In the genomic region with DNA sequence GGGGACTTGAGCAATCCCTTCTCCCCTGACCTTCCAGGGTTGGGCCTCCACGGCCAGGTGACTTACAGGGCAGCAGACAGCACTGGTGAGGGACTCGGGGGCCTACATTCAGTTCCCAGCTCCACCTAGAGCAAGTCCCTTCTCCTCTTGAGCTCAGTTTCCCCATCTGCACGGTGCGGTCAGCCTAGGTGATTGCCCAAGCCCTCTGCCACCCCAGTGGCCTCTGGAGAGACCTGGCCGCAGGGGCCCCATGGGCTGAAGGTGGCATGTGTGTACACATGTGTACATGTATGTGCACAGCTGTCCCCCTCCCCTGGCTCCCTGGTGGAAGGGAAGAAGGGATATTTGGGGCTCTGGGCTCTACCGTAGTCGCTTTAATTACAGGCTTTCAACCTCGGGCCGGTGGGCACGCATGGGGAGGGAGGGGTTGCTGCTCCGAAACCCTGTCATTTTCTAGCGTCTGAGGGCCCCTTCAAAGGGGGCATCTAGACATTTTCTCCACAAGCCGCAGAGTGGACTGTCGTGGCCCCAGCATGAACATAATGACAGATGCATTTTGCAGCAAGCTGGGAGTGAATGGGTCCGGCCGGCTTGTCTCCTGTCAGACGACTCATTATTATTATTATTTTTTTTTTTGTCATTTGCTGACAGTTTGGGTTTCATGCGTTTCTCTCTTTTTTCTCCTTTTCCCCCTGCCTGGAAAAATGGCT, we compare ENCODE assay signal across 22 cellular contexts. TPM values are rescaled to one million over a fixed set of nuclear protein-coding genes. Genes with fewer than 3 reads are reported as not detected.
DNase-seq lines count a peak whose midpoint lies in the region; FAIRE-seq and TF ChIP-seq lines count a peak whose summit lies in the region.
"Had no signal": no experiment of that assay in that cellular context is flagged by ENCODE, and none has a peak within 500 bp of the region (broad histone marks: within the 10 kb centered on the region; RNA-seq: fewer than 3 reads in every experiment).

No MANE protein-coding gene starts in this region.

- peak; percentile 21 for DNase-seq in activated CD4-positive, CD25-positive, alpha-beta regulatory T cell treated with anti-CD3 and anti-CD28 coated beads, Interleukin-2, amount 50 U/mL, for 72 hours
- no peak for DNase-seq in activated CD4-positive, CD25-positive, alpha-beta regulatory T cell (lab: John Stamatoyannopoulos, UW)
- DNase-seq in H1 (ENCODE audit: low read depth in 1 of 2, low spot score in 2 of 2) (no peak), NCI-H1694 treated with DMSO at 0.1 percent for 48 hours (lab: John Stamatoyannopoulos, UW) (no peak), vagina (ENCODE audit: extremely low spot score in 2 of 2) (no peak), AG08395 (ENCODE audit: low spot score) (no peak)
- DNase-seq: 8988T; CD4-positive, CD25-positive, alpha-beta regulatory T cell; CD8-positive, alpha-beta memory T cell; COR-L47; DMS 273 treated with DMSO at 0.1 percent for 48 hours; DMS53; DND-41; EL; H7; HFFc6 had no signal

- WGBS in H1 (ENCODE audit: extremely low coverage in 1 of 2, insufficient coverage in 1 of 2, insufficient read length in 1 of 2, insufficient replicate concordance in 2 of 2, low coverage in 1 of 2, low lambda C conversion rate in 2 of 2, missing lambda C conversion rate in 1 of 2), 2 experiments = 80% methylated on average over 8 of the region's 18 CpGs; no CpG with 5 or more reads in 1 of the 2 experiments

- H3K4me2 ChIP-seq in H1 (ENCODE audit: insufficient read depth in 1 of 2, low read depth in 2 of 2, low read length in 2 of 2) (no peak overlapping the region), neural cell (ENCODE audit: low read length) (no peak overlapping the region)
- H3K4me2 ChIP-seq: GM23338 had no signal

- POLR2A ChIA-PET in H1 (lab: Charles Lee; ENCODE audit: partially characterized antibody) = interaction anchor here (0.8 to 1.3 kb wide), 5 partner anchors 13 to 178 kb away, joined by 3 read pairs; a partner anchor contains a TSS

- no peak for TF ChIP-seq POLR2A in H1 (IDR thresholded peaks at IDR 0.05; ENCODE audit: control extremely low read depth in 1 of 2, low read depth in 2 of 2, low read length in 2 of 2)
- no peak for TF ChIP-seq POLR2A in vagina (IDR thresholded peaks at IDR 0.05)

- H3K4me1 ChIP-seq in H1 (replicated peaks in 1 of 4; ENCODE audit: control insufficient read depth in 3 of 4, insufficient read depth in 4 of 4, low read length in 3 of 4) (no peaks in the 10 kb centered on the region), vagina (no peaks in the 10 kb centered on the region)

- TF ChIP-seq EP300 in H1 (IDR thresholded peaks at IDR 0.05; ENCODE audit: borderline replicate concordance in 1 of 2, low read depth in 2 of 2, low read length in 2 of 2) = no peak
- peak; percentile 8 for TF ChIP-seq EP300 in neural cell (conservative IDR thresholded peaks at IDR 0.05; ENCODE audit: poor library complexity, severe bottlenecking)

- peaks cover 7% of the 10 kb centered on the region for H3F3A ChIP-seq in neural cell (ENCODE audit: insufficient read depth, low read length, poor library complexity, severe bottlenecking)

- H3K79me1 ChIP-seq in H1 (ENCODE audit: low read depth, low read length) = no peaks in the 10 kb centered on the region; the same call in 1 of the 2 replicates

- no peak overlapping the region for H2BK120ac ChIP-seq in H1 (replicated peaks; ENCODE audit: low read depth, low read length)

- H3K9me2 ChIP-seq in neural cell (ENCODE audit: insufficient read depth, low read length) = no peaks in the 10 kb centered on the region

- no peak overlapping the region for H3K18ac ChIP-seq in H1 (ENCODE audit: extremely low read depth, low read length)

- no peak overlapping the region for H3K56ac ChIP-seq in H1 (replicated peaks; ENCODE audit: insufficient read length, low read depth, low read length)

- no peak overlapping the region for H4K91ac ChIP-seq in H1 (replicated peaks; ENCODE audit: insufficient read length, low read length)

- H3K9me3 ChIP-seq in H1 (ENCODE audit: insufficient read depth in 2 of 2, low read depth in 1 of 2, low read length in 1 of 2) = no peaks in the 10 kb centered on the region
- no peaks in the 10 kb centered on the region for H3K9me3 ChIP-seq in neural cell (ENCODE audit: low read length)
- H3K9me3 ChIP-seq in vagina = no peaks in the 10 kb centered on the region

- H2AK5ac ChIP-seq in H1 (ENCODE audit: low read depth, low read length) = no peak overlapping the region

- peak overlapping the region; percentile 72; the same call in 1 of the 2 replicates for H4K8ac ChIP-seq in H1 (ENCODE audit: extremely low read depth, insufficient read depth, low read length)

- no peak overlapping the region for H4K5ac ChIP-seq in H1 (ENCODE audit: insufficient read length, low read depth, low read length)

- H2BK5ac ChIP-seq in H1 (ENCODE audit: low read depth, low read length) = no peak overlapping the region; the same call in 1 of the 2 replicates

- H3K27me3 ChIP-seq in H1 (replicated peaks in 1 of 4; ENCODE audit: control insufficient read depth in 3 of 4, extremely low read depth in 1 of 4, insufficient read depth in 3 of 4, low read length in 3 of 4) (no peaks in the 10 kb centered on the region), neural cell (ENCODE audit: insufficient read depth, low read depth, low read length) (peaks cover under 1% of the 10 kb centered on the region), vagina (no peaks in the 10 kb centered on the region)

- intact Hi-C loops in vagina (cut with DNase I) = no loop called here

- CTCF ChIA-PET in H1 (lab: Charles Lee; ENCODE audit: partially characterized antibody) = interaction anchor here (0.7 to 1.8 kb wide), 6 partner anchors 14 to 213 kb away, joined by 3 to 5 read pairs (median 4); no protein-coding TSS in a partner anchor

- no peak overlapping the region for H3K4ac ChIP-seq in H1 (replicated peaks; ENCODE audit: insufficient read length, low read depth, low read length)

- no peaks in the 10 kb centered on the region for H4K20me1 ChIP-seq in H1 (replicated peaks in 1 of 2; ENCODE audit: control insufficient read depth in 1 of 2, insufficient read depth in 2 of 2, low read length in 2 of 2)
- no peaks in the 10 kb centered on the region for H4K20me1 ChIP-seq in neural cell (ENCODE audit: insufficient read depth)

- H3K23me2 ChIP-seq in H1 (ENCODE audit: low read depth, low read length) = no peaks in the 10 kb centered on the region

- TF ChIP-seq RAD21 in H1 (IDR thresholded peaks at IDR 0.05 in 1 of 2, conservative IDR thresholded peaks at IDR 0.05 in 1 of 2; ENCODE audit: low read depth in 2 of 2, low read length in 2 of 2) = no peak
- no peak for TF ChIP-seq RAD21 in neural cell (conservative IDR thresholded peaks at IDR 0.05)

- H2BK12ac ChIP-seq in H1 (ENCODE audit: low read depth, low read length) = no peak overlapping the region

- H3K4me3 ChIP-seq in H1 (ENCODE audit: extremely low read depth in 1 of 4, insufficient read depth in 2 of 4, low read depth in 3 of 4, low read length in 4 of 4) = no peak overlapping the region
- H3K4me3 ChIP-seq in neural cell (ENCODE audit: low read length) = no peak overlapping the region
- H3K4me3 ChIP-seq in vagina = no peak overlapping the region
- H3K4me3 ChIP-seq: BLaER1 treated with 17β-estradiol and CSF1 and Interleukin-3, amounts not matched to agents 10 nM and 100 nM; GM23338 had no signal

- H3K27ac ChIP-seq in H1 (ENCODE audit: low read depth, low read length) (no peak overlapping the region), neural cell (ENCODE audit: low read length) (no peak overlapping the region), vagina (no peak overlapping the region)
- H3K27ac ChIP-seq: HL-60 had no signal

- no peak overlapping the region for H2BK15ac ChIP-seq in H1 (ENCODE audit: low read length)

- H2AFZ ChIP-seq in H1 (ENCODE audit: low read length) = no peak overlapping the region
- no peak overlapping the region for H2AFZ ChIP-seq in neural cell (ENCODE audit: low read depth, low read length)
- H2AFZ ChIP-seq: GM23338 had no signal

- H3K23ac ChIP-seq in H1 (ENCODE audit: insufficient read length) = no peak overlapping the region

- no peaks in the 10 kb centered on the region for H3K79me2 ChIP-seq in H1 (ENCODE audit: control insufficient read depth in 1 of 2, insufficient read depth in 2 of 2, low read length in 2 of 2)
- H3K79me2 ChIP-seq in neural cell (replicated peaks; ENCODE audit: insufficient read depth, low read length) = no peaks in the 10 kb centered on the region

- no peak for FAIRE-seq in H1 (lab: Jason Lieb, UNC)
- FAIRE-seq: GM12891, GM18507 had no signal

- H3K9ac ChIP-seq in H1 (replicated peaks in 1 of 4; ENCODE audit: extremely low read depth in 1 of 4, low read depth in 3 of 4, low read length in 3 of 4) (no peak overlapping the region), neural cell (ENCODE audit: low read length) (no peak overlapping the region)
- H3K9ac ChIP-seq: BLaER1 treated with 17β-estradiol and CSF1 and Interleukin-3, amounts not matched to agents 10 nM and 100 nM had no signal

- H3K36me3 ChIP-seq in H1 (ENCODE audit: control insufficient read depth in 2 of 4, insufficient read depth in 4 of 4, low read length in 3 of 4) = peaks cover 0 to 39% (median 2%) of the 10 kb centered on the region in 4 experiments; a peak in 3 of 8 replicates
- H3K36me3 ChIP-seq in neural cell (ENCODE audit: insufficient read depth, low read length) = no peaks in the 10 kb centered on the region
- peaks cover 0 to 8% of the 10 kb centered on the region in 2 donors for H3K36me3 ChIP-seq in vagina

- TF ChIP-seq CTCF in H1 (IDR thresholded peaks at IDR 0.05; ENCODE audit: control extremely low read depth in 1 of 3, insufficient read depth in 1 of 3, low read depth in 1 of 3, low read length in 3 of 3) (no peak), neural cell (IDR thresholded peaks at IDR 0.05; ENCODE audit: poor library complexity, severe bottlenecking) (no peak), vagina (IDR thresholded peaks at IDR 0.05) (no peak)

- H3K14ac ChIP-seq in H1 (ENCODE audit: insufficient read length) = no peak overlapping the region

- H2BK20ac ChIP-seq in H1 (ENCODE audit: low read length) = no peak overlapping the region

TF ChIP-seq in H1, 55 proteins besides CTCF, POLR2A, EP300 and RAD21 (continues in another document):
- TF ChIP-seq ZNF274 (IDR thresholded peaks at IDR 0.05; ENCODE audit: borderline replicate concordance, extremely low read depth, low read length) = no peak

TF ChIP-seq in neural cell, 6 proteins besides CTCF, POLR2A, EP300 and RAD21 (continues in another document):
- TF ChIP-seq POLR2AphosphoS5 (IDR thresholded peaks at IDR 0.05) = peak; percentile 31
- no peak for TF ChIP-seq SMC3 (conservative IDR thresholded peaks at IDR 0.05; ENCODE audit: poor library complexity)

RNA-seq across cellular contexts. Expression of a gene that starts 44.0 kb away (rescaled TPM):
- total RNA-seq in H1 (2021; fragmentation: NEBNext Ultra II Directional; extraction: Animal tissue kit (Norgen Biotek cat#: 25700)) = 108 and 116 TPM in 2 replicates
- polyA plus RNA-seq in H1 (2011; rRNA removed) (296 and 298 TPM in 2 replicates), neural cell (0.80 and 2.6 TPM in 2 replicates)
- 326 TPM for polyA plus RNA-seq in H1 (2011; cell fraction: cytosol; rRNA removed)
- polyA plus RNA-seq in H1 (2011; cell fraction: nucleus; rRNA removed) = 280 TPM
- 240 to 283 TPM (median 268 TPM) in 4 replicates for polyA plus RNA-seq in H1 (2012, experiment 1 of 2)
- polyA plus RNA-seq in H1 (2012, experiment 2 of 2) = 287 TPM
- 64.1 TPM for polyA plus RNA-seq in H1 (2013, experiment 1 of 2)
- 63.0 TPM for polyA plus RNA-seq in H1 (2013, experiment 2 of 2)
- 172 and 229 TPM in 2 replicates for polyA minus RNA-seq in H1 (2011; rRNA and poly(A)+ RNA removed)
- polyA minus RNA-seq in H1 (2011; cell fraction: cytosol; rRNA and poly(A)+ RNA removed) = 85.1 TPM
- polyA minus RNA-seq in H1 (2011; cell fraction: nucleus; rRNA and poly(A)+ RNA removed) = 55.6 TPM
- polyA minus RNA-seq in neural cell = 2.2 and 2.7 TPM in 2 replicates
- 84.0 TPM for total RNA-seq in vagina
- total RNA-seq: CD4-positive, CD25-positive, alpha-beta regulatory T cell had no signal
- polyA plus RNA-seq: CD4-positive, CD25-positive, alpha-beta regulatory T cell; CD8-positive, alpha-beta memory T cell had no signal
